Comparison of ENCODE assay signal across 13 cellular contexts in genomic region chr9:88658311-88658822, GRCh38.
DNase-seq lines count a peak whose midpoint lies in the region; ATAC-seq and TF ChIP-seq lines count a peak whose summit lies in the region.
"Had no signal": no experiment of that assay in that cellular context is flagged by ENCODE, and none has a peak within 500 bp of the region (broad histone marks: within the 10 kb centered on the region; RNA-seq: fewer than 3 reads in every experiment).

No MANE protein-coding gene starts in this region.

- no peaks in the 10 kb centered on the region for H3K4me1 Mint-ChIP-seq in activated naive CD4-positive, alpha-beta T cell treated with anti-CD3 and anti-CD28 coated beads, Interleukin-2, amount 10 ng/mL, durations not matched to agents 7 days and 5 days
- H3K4me1 Mint-ChIP-seq: naive B cell; stimulated activated naive CD8-positive, alpha-beta T cell treated with anti-CD3 and anti-CD28 coated beads, Interleukin-15, amount 100 ng/mL, for 72 hours had no signal

- H3K27ac Mint-ChIP-seq in activated naive CD4-positive, alpha-beta T cell treated with anti-CD3 and anti-CD28 coated beads, Interleukin-2, amount 10 ng/mL, durations not matched to agents 7 days and 5 days: no peak overlapping the region
- H3K27ac Mint-ChIP-seq: naive B cell; stimulated activated naive CD8-positive, alpha-beta T cell treated with anti-CD3 and anti-CD28 coated beads, Interleukin-15, amount 100 ng/mL, for 72 hours had no signal

- H3K4me1 ChIP-seq in A673 (ENCODE audit: insufficient read depth, low read length, poor library complexity, severe bottlenecking): peaks cover 16% of the 10 kb centered on the region
- peaks cover 0 to 30% (median 12%) of the 10 kb centered on the region in 3 donors for H3K4me1 ChIP-seq in esophagus squamous epithelium

- DNase-seq in A673 (ENCODE audit: low spot score) (peak; percentile 75), NCI-H226 (peak; percentile 20), esophagus squamous epithelium (lab: John Stamatoyannopoulos, UW) (no peak), myocyte (ENCODE audit: low read depth) (peak; percentile 48), SW480 (ENCODE audit: low spot score) (no peak)
- DNase-seq in activated naive CD4-positive, alpha-beta T cell treated with anti-CD3 and anti-CD28 coated beads, Interleukin-2, amount 10 ng/mL, durations not matched to agents 7 days and 5 days: no peak
- DNase-seq in stimulated activated CD4-positive, alpha-beta T cell treated with anti-CD3 and anti-CD28 coated beads, Interleukin-1b, Interleukin-23, amount 100 ng/mL, for 48 hours: no peak
- DNase-seq: activated CD8-positive, alpha-beta memory T cell treated with anti-CD3 and anti-CD28 coated beads, Interleukin-2, amount 50 U/mL, for 4 hours; naive B cell; stimulated activated naive CD8-positive, alpha-beta T cell treated with anti-CD3 and anti-CD28 coated beads, Interleukin-15, amount 100 ng/mL, for 72 hours; T1000 had no signal

- H3K9me3 Mint-ChIP-seq in activated naive CD4-positive, alpha-beta T cell treated with anti-CD3 and anti-CD28 coated beads, Interleukin-2, amount 10 ng/mL, durations not matched to agents 7 days and 5 days: no peaks in the 10 kb centered on the region
- H3K9me3 Mint-ChIP-seq: stimulated activated naive CD8-positive, alpha-beta T cell treated with anti-CD3 and anti-CD28 coated beads, Interleukin-15, amount 100 ng/mL, for 72 hours had no signal

- no TSS peak for BruUV-seq in A673 (replicated peaks; lab: Mats Ljungman, UMichigan)

- CTCF ChIA-PET in A673 (lab: Charles Lee): no interaction called here
- CTCF ChIA-PET in activated naive CD4-positive, alpha-beta T cell treated with anti-CD3 and anti-CD28 coated beads, Interleukin-2, amount 10 ng/mL, durations not matched to agents 7 days and 5 days (lab: Charles Lee): no interaction called here

- H3K4me3 ChIP-seq in A673 (ENCODE audit: low read depth, low read length, poor library complexity, severe bottlenecking) (no peak overlapping the region), esophagus squamous epithelium (no peak overlapping the region)
- H3K4me3 ChIP-seq: cardiac muscle cell had no signal

- POLR2A ChIA-PET in A673 (lab: Charles Lee; ENCODE audit: low non-redundant PET): no interaction called here

- 18 to 32% methylated on average over 7 of the region's 7 CpGs for WGBS in esophagus squamous epithelium, 2 donors

- no peak for ATAC-seq in GM21723 (IDR thresholded peaks at IDR 0.05; ENCODE audit: unreplicated experiment)
- ATAC-seq: stimulated activated naive CD8-positive, alpha-beta T cell treated with anti-CD3 and anti-CD28 coated beads, Interleukin-15, amount 100 ng/mL, for 72 hours had no signal

- H3K4me3 Mint-ChIP-seq in activated naive CD4-positive, alpha-beta T cell treated with anti-CD3 and anti-CD28 coated beads, Interleukin-2, amount 10 ng/mL, durations not matched to agents 7 days and 5 days: no peak overlapping the region
- H3K4me3 Mint-ChIP-seq: naive B cell; stimulated activated naive CD8-positive, alpha-beta T cell treated with anti-CD3 and anti-CD28 coated beads, Interleukin-15, amount 100 ng/mL, for 72 hours had no signal

- intact Hi-C loops in A673 (cut with micrococcal nuclease; ENCODE audit: unreplicated experiment): no loop called here
- intact Hi-C loops in esophagus squamous epithelium (cut with DNase I): no loop called here

- no peak for TF ChIP-seq CTCF in A673 (conservative IDR thresholded peaks at IDR 0.05; ENCODE audit: low read depth, low read length)
- TF ChIP-seq CTCF in esophagus squamous epithelium (IDR thresholded peaks at IDR 0.05): no peak

- no peak for TF ChIP-seq POLR2A in esophagus squamous epithelium (IDR thresholded peaks at IDR 0.05)

- H3K9me3 ChIP-seq in A673 (ENCODE audit: low read depth, low read length, poor library complexity, severe bottlenecking) (no peaks in the 10 kb centered on the region), esophagus squamous epithelium (no peaks in the 10 kb centered on the region)

- H3K27me3 Mint-ChIP-seq in activated naive CD4-positive, alpha-beta T cell treated with anti-CD3 and anti-CD28 coated beads, Interleukin-2, amount 10 ng/mL, durations not matched to agents 7 days and 5 days: peaks cover 3% of the 10 kb centered on the region

- peak overlapping the region; percentile 32 for H3K27ac ChIP-seq in A673 (ENCODE audit: low read depth, low read length, poor library complexity, severe bottlenecking)
- H3K27ac ChIP-seq in esophagus squamous epithelium: peak overlapping the region in 3 of 4 donors; percentile 59 to 69 (median 68)
- H3K27ac ChIP-seq: cardiac muscle cell had no signal

- H3K36me3 Mint-ChIP-seq in activated naive CD4-positive, alpha-beta T cell treated with anti-CD3 and anti-CD28 coated beads, Interleukin-2, amount 10 ng/mL, durations not matched to agents 7 days and 5 days: no peaks in the 10 kb centered on the region
- H3K36me3 Mint-ChIP-seq: naive B cell had no signal

- no peaks in the 10 kb centered on the region for H3K36me3 ChIP-seq in A673 (ENCODE audit: insufficient read depth, low read length, poor library complexity, severe bottlenecking)
- H3K36me3 ChIP-seq in esophagus squamous epithelium: no peaks in the 10 kb centered on the region
- H3K36me3 ChIP-seq: cardiac muscle cell had no signal

- H3K27me3 ChIP-seq in A673 (replicated peaks; ENCODE audit: insufficient read depth, low read depth, low read length, poor library complexity): no peaks in the 10 kb centered on the region
- H3K27me3 ChIP-seq in esophagus squamous epithelium: no peaks in the 10 kb centered on the region
- H3K27me3 ChIP-seq: cardiac muscle cell had no signal

Comparison
In these comparisons a context has a peak if more than half of its experiments do, and no peak if none do; other contexts are left out.
1. DNase-seq: peak in A673 (single experiment), NCI-H226 (single experiment) and myocyte (single experiment); none in esophagus squamous epithelium (single experiment), activated naive CD4-positive, alpha-beta T cell treated with anti-CD3 and anti-CD28 coated beads, Interleukin-2, amount 10 ng/mL, durations not matched to agents 7 days and 5 days (single experiment), stimulated activated CD4-positive, alpha-beta T cell treated with anti-CD3 and anti-CD28 coated beads, Interleukin-1b, Interleukin-23, amount 100 ng/mL, for 48 hours (single experiment) and SW480 (single experiment).